In the genomic region with DNA sequence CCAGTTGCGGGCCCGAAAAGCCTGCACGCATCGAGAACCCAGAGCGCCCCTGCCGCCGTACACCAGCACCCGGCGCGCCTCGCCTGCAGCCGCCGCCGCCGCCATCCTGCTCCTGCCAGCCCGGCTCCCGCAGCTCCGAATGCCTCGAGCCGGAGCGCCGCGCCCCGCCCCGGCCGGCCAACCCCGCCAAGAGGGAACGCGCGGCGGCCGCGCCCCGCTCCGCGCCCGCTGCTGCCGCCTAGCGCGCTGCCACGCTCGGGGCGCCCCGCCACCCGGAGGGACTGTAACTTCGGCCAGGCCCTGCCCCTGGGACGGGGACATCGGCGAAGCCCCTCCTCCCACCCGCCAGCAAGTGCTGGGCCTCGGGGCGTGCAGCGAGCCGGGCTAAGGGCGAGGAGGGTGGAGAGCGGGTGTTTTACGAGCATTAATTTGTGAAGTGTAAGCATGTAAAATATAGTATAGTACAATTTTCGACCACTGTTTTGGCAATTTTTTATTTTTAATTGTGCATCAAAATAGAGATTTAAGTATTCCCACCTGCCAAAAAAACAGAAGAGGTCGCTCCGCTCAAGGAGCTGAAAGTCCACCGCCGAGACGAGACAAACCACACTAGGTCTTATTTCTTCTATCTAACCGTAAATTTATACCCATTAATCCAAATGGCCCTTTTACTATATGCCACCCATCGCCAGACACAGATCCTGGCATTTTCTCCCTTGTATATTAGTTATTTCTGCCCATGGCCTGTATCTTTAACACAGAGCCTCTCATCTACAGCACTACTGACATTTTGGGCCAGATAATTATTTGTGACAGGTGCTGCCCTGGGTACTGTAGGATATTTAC, we compare ENCODE assay signal across 8 cellular contexts. TPM values are rescaled to one million over a fixed set of nuclear protein-coding genes. Genes with fewer than 3 reads are reported as not detected.
DNase-seq lines count a peak whose midpoint lies in the region; ATAC-seq and TF ChIP-seq lines count a peak whose summit lies in the region.

A gene (minus strand): TSS at position 141 of the 846 bp plus-strand sequence. CDS start 36 bp downstream, at position 105.

- H3K9ac ChIP-seq in liver (ENCODE audit: low read depth in 1 of 2, low read length in 2 of 2), result peak within 1 kb of the TSS; percentile 91 to 92

- peak; percentile 44 for TF ChIP-seq CTCF in AG04449 (IDR thresholded peaks at IDR 0.05; ENCODE audit: insufficient read depth, low read length, missing control alignments)
- TF ChIP-seq CTCF in liver (IDR thresholded peaks at IDR 0.05; ENCODE audit: low read depth, low read length, missing input control), result peak; percentile 42

- 2% methylated on average over 65 of the region's 65 CpGs for WGBS in liver

- H3K9me3 ChIP-seq in liver (ENCODE audit: control insufficient read depth in 4 of 4, low read length in 3 of 4), result no peaks in the 10 kb centered on the region

- ATAC-seq in GM18517 (IDR thresholded peaks at IDR 0.05; ENCODE audit: unreplicated experiment), result peak; percentile 98
- ATAC-seq in HG03025 (IDR thresholded peaks at IDR 0.05; ENCODE audit: low FRiP score, unreplicated experiment), result peak; percentile 89

- peaks cover 1 to 8% (median 4%) of the 10 kb centered on the region in 4 donors for H3K36me3 ChIP-seq in liver (ENCODE audit: control insufficient read depth in 4 of 4, insufficient read depth in 3 of 4, low read depth in 1 of 4, low read length in 3 of 4)

- H3K4me3 ChIP-seq in AG04449 (ENCODE audit: low read depth, low read length) (peak within 1 kb of the TSS; percentile 59), liver (ENCODE audit: low read depth in 1 of 3, low read length in 3 of 3) (peak within 1 kb of the TSS; percentile 80 to 95 (median 87))

- TF ChIP-seq RAD21 in liver (IDR thresholded peaks at IDR 0.05), result peak; percentile 40 to 49

- H3K27me3 ChIP-seq in liver (ENCODE audit: control insufficient read depth in 4 of 4, insufficient read depth in 4 of 4, low read length in 3 of 4), result no peaks in the 10 kb centered on the region

- POLR2A ChIA-PET in AG04449 (lab: Yijun Ruan, JAX), result no interaction called here

- DNase-seq in AG04449 (ENCODE audit: low read depth, low spot score) (no peak), NCI-H2196 treated with DMSO at 0.1 percent for 48 hours (lab: John Stamatoyannopoulos, UW; ENCODE audit: unreplicated experiment) (peak; percentile 47), dermis blood vessel endothelial cell (peak; percentile 82)
- peak; percentile 50 to 59 for DNase-seq in activated CD4-positive, alpha-beta T cell treated with anti-CD3 and anti-CD28 coated beads, Interleukin-2, amount 50 U/mL, for 24 hours (ENCODE audit: low read depth in 1 of 2, low spot score in 1 of 2)
- DNase-seq in stimulated activated CD4-positive, alpha-beta T cell treated with anti-CD3 and anti-CD28 coated beads, Interleukin-4, amount 100 ng/mL, for 24 hours, result peak; percentile 77

- CTCF ChIA-PET in AG04449 (lab: Yijun Ruan, JAX), result interaction anchor here (0.6 to 1.8 kb wide), 9 partner anchors 11 to 59 kb away, joined by 3 to 7 read pairs (median 3); no protein-coding TSS in a partner anchor

- peak within 1 kb of the TSS; percentile 91 for H3K27ac ChIP-seq in liver (ENCODE audit: low read depth in 1 of 2, low read length in 2 of 2)

- H3K4me1 ChIP-seq in liver (ENCODE audit: control insufficient read depth in 4 of 4, insufficient read depth in 4 of 4, low read length in 3 of 4), result peaks cover 4 to 58% (median 40%) of the 10 kb centered on the region in 4 donors

TF ChIP-seq in liver, 16 proteins besides CTCF, POLR2A, EP300 and RAD21:
- TF ChIP-seq SP1 (IDR thresholded peaks at IDR 0.05) (peak; percentile 32), FOXA1 (IDR thresholded peaks at IDR 0.05) (no peak), HNF4A (conservative IDR thresholded peaks at IDR 0.05) (peak in 1 of 2 donors; percentile 26), JUND (IDR thresholded peaks at IDR 0.05) (no peak)
- TF ChIP-seq, protein P1, sequence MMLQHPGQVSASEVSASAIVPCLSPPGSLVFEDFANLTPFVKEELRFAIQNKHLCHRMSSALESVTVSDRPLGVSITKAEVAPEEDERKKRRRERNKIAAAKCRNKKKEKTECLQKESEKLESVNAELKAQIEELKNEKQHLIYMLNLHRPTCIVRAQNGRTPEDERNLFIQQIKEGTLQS (IDR thresholded peaks at IDR 0.05), result no peak

RNA-seq across cellular contexts. Expression of the gene that starts here (rescaled TPM):
- 10.6 and 15.1 TPM in 2 replicates for total RNA-seq in dermis blood vessel endothelial cell
- 10 to 100 TPM; 38.0 to 94.3 TPM for total RNA-seq in liver
- polyA plus RNA-seq in liver, result 100 to 1,000 TPM; 114 to 137 TPM
